Comparison of ENCODE assay signal across 21 cellular contexts in genomic region chr5:142131394-142131793, GRCh38. TPM values are rescaled to one million over a fixed set of nuclear protein-coding genes. Genes with fewer than 3 reads are reported as not detected.
DNase-seq lines count a peak whose midpoint lies in the region; ATAC-seq, FAIRE-seq and TF ChIP-seq lines count a peak whose summit lies in the region.
"Had no signal": no experiment of that assay in that cellular context is flagged by ENCODE, and none has a peak within 500 bp of the region (broad histone marks: within the 10 kb centered on the region; RNA-seq: fewer than 3 reads in every experiment).

No MANE protein-coding gene starts in this region.

- H3K4me2 ChIP-seq in HepG2 (ENCODE audit: low read depth, low read length) (no peak overlapping the region), H1 (ENCODE audit: insufficient read depth in 1 of 2, low read depth in 2 of 2, low read length in 2 of 2) (no peak overlapping the region)

- 95% methylated on average over 3 of the region's 3 CpGs for WGBS in HepG2 (ENCODE audit: low lambda C conversion rate)
- WGBS in right lobe of liver (ENCODE audit: insufficient coverage, low coverage, low lambda C conversion rate, missing lambda C conversion rate) = 89% methylated on average over 3 of the region's 3 CpGs
- WGBS in H1 (ENCODE audit: extremely low coverage in 1 of 2, insufficient coverage in 1 of 2, insufficient read length in 1 of 2, insufficient replicate concordance in 2 of 2, low coverage in 1 of 2, low lambda C conversion rate in 2 of 2, missing lambda C conversion rate in 1 of 2), 2 experiments = 85% methylated on average over 3 of the region's 3 CpGs; no CpG with 5 or more reads in 1 of the 2 experiments

- BruUV-seq in HepG2 (replicated peaks; lab: Mats Ljungman, UMichigan) = no TSS peak

- intact Hi-C loops in HepG2 (cut with micrococcal nuclease; ENCODE audit: unreplicated experiment) = no loop called here
- intact Hi-C loops in right lobe of liver (cut with DNase I) = loop anchor here in 1 of 2 donors (10.0 kb wide), 1 partner anchor 117 kb away; the partner anchor contains the start of gene GNPDA1

- peaks cover 17% of the 10 kb centered on the region for H3K4me1 ChIP-seq in HepG2 (ENCODE audit: insufficient read depth, low read length)
- peaks cover 0 to 52% (median 21%) of the 10 kb centered on the region in 4 donors for H3K4me1 ChIP-seq in right lobe of liver
- peaks cover 0 to 6% (median 2%) of the 10 kb centered on the region in 4 experiments; a peak in 2 of 7 replicates for H3K4me1 ChIP-seq in H1 (replicated peaks in 1 of 4; ENCODE audit: control insufficient read depth in 3 of 4, insufficient read depth in 4 of 4, low read length in 3 of 4)

- H3K23ac ChIP-seq in H1 (ENCODE audit: insufficient read length) = no peak overlapping the region

- H3K14ac ChIP-seq in H1 (ENCODE audit: insufficient read length) = no peak overlapping the region

- TF ChIP-seq POLR2A in HepG2 (IDR thresholded peaks at IDR 0.05; ENCODE audit: insufficient read depth in 1 of 2, low read depth in 2 of 2, low read length in 2 of 2) (no peak), right lobe of liver (IDR thresholded peaks at IDR 0.05) (no peak), H1 (IDR thresholded peaks at IDR 0.05; ENCODE audit: control extremely low read depth in 1 of 2, low read depth in 2 of 2, low read length in 2 of 2) (no peak)

- H2BK5ac ChIP-seq in H1 (ENCODE audit: low read depth, low read length) = no peak overlapping the region

- in situ Hi-C loops in HepG2 (cut with HindIII; ENCODE audit: extremely low pct_ligation_motif_present, low pct_unique_long_range_greater_than_20kb) = loop anchor here (25.0 kb wide), 1 partner anchor 444 kb away; the partner anchor contains the start of gene ARAP3

- no peaks in the 10 kb centered on the region for H3K9me3 Mint-ChIP-seq in activated T-cell treated with anti-CD3 and anti-CD28 coated beads, Interleukin-2, amount 50 U/mL, for 72 hours
- H3K9me3 Mint-ChIP-seq: CD4-positive, CD25-positive, alpha-beta regulatory T cell; CD8-positive, alpha-beta memory T cell; IgD-negative memory B cell had no signal

- no peaks in the 10 kb centered on the region for H3K23me2 ChIP-seq in H1 (ENCODE audit: low read depth, low read length)

- no peak for FAIRE-seq in HepG2 (lab: Jason Lieb, UNC)
- FAIRE-seq in H1 (lab: Jason Lieb, UNC) = no peak
- FAIRE-seq: GM12878, H54 had no signal

- H2AK5ac ChIP-seq in H1 (ENCODE audit: low read depth, low read length) = no peak overlapping the region

- peak overlapping the region; percentile 71 for H3K27ac Mint-ChIP-seq in activated T-cell treated with anti-CD3 and anti-CD28 coated beads, Interleukin-2, amount 50 U/mL, for 72 hours
- H3K27ac Mint-ChIP-seq: IgD-negative memory B cell had no signal

- H3K36me3 Mint-ChIP-seq in activated T-cell treated with anti-CD3 and anti-CD28 coated beads, Interleukin-2, amount 50 U/mL, for 72 hours (ENCODE audit: insufficient read depth in 2 of 2) = peaks cover 0 to 18% of the 10 kb centered on the region in 2 donors

- H3K18ac ChIP-seq in H1 (ENCODE audit: extremely low read depth, low read length) = no peak overlapping the region

- no peaks in the 10 kb centered on the region for H4K20me1 ChIP-seq in HepG2 (ENCODE audit: insufficient read depth, low read length)
- H4K20me1 ChIP-seq in H1 (replicated peaks in 1 of 2; ENCODE audit: control insufficient read depth in 1 of 2, insufficient read depth in 2 of 2, low read length in 2 of 2) = no peaks in the 10 kb centered on the region

- H3K9me3 ChIP-seq in HepG2 (ENCODE audit: low read length) = no peaks in the 10 kb centered on the region
- H3K9me3 ChIP-seq in right lobe of liver = no peaks in the 10 kb centered on the region
- H3K9me3 ChIP-seq in H1 (ENCODE audit: insufficient read depth in 2 of 2, low read depth in 1 of 2, low read length in 1 of 2) = no peaks in the 10 kb centered on the region
- H3K9me3 ChIP-seq: BE2C had no signal

- no peak overlapping the region for H3K56ac ChIP-seq in H1 (replicated peaks; ENCODE audit: insufficient read length, low read depth, low read length)

- H3K79me1 ChIP-seq in H1 (ENCODE audit: low read depth, low read length) = no peaks in the 10 kb centered on the region; the same call in 1 of the 2 replicates

- CTCF ChIA-PET in HepG2 (lab: Yijun Ruan, JAX; ENCODE audit: low intra/inter-chr PET ratio, low total read pairs) (no interaction called here), H1 (lab: Charles Lee; ENCODE audit: partially characterized antibody) (interaction anchor here (0.6 to 1.5 kb wide), 4 partner anchors 11 to 139 kb away, joined by 3 to 8 read pairs (median 4); no protein-coding TSS in a partner anchor)

- no peak overlapping the region for H3K4ac ChIP-seq in H1 (replicated peaks; ENCODE audit: insufficient read length, low read depth, low read length)

- H3K36me3 ChIP-seq in HepG2 (replicated peaks in 1 of 2; ENCODE audit: control insufficient read depth in 1 of 2, insufficient read depth in 2 of 2, low read length in 2 of 2) (peaks cover 1 to 7% of the 10 kb centered on the region in 2 experiments; a peak in 2 of 5 replicates), right lobe of liver (peaks cover 0 to 11% (median 0%) of the 10 kb centered on the region in 4 donors), H1 (ENCODE audit: control insufficient read depth in 2 of 4, insufficient read depth in 4 of 4, low read length in 3 of 4) (peaks cover 0 to 9% (median 0%) of the 10 kb centered on the region in 4 experiments; a peak in 2 of 8 replicates)

- TF ChIP-seq RAD21 in HepG2 (CRISPR knock-in tag; IDR thresholded peaks at IDR 0.05) (no peak), H1 (IDR thresholded peaks at IDR 0.05 in 1 of 2, conservative IDR thresholded peaks at IDR 0.05 in 1 of 2; ENCODE audit: low read depth in 2 of 2, low read length in 2 of 2) (no peak)

- DNase-seq in activated T-cell treated with anti-CD3 and anti-CD28 coated beads, Interleukin-2, amount 50 U/mL, for 72 hours = no peak
- no peak for DNase-seq in activated T-cell treated with anti-CD3 and anti-CD28 coated beads for 4 hours
- DNase-seq in HepG2 (ENCODE audit: low spot score) = no peak
- no peak for DNase-seq in right lobe of liver
- no peak for DNase-seq in H1 (ENCODE audit: low read depth in 1 of 2, low spot score in 2 of 2)
- no peak for DNase-seq in NCI-H2227 treated with DMSO at 0.1 percent for 48 hours (lab: John Stamatoyannopoulos, UW)
- DNase-seq: ACHN; BE2C; C1 segment of cervical spinal cord; CD4-positive, CD25-positive, alpha-beta regulatory T cell; CD8-positive, alpha-beta memory T cell; COR-L47; DMS 273 treated with DMSO at 0.1 percent for 48 hours; DMS53; DND-41; EL; HCEC 1CT had no signal

- ATAC-seq in activated T-cell treated with anti-CD3 and anti-CD28 coated beads, Interleukin-2, amount 50 U/mL, for 72 hours (replicated peaks in 1 of 2) = no peak
- no peak for ATAC-seq in HepG2
- no peak for ATAC-seq in right lobe of liver
- ATAC-seq: GM12878 had no signal

- no peak overlapping the region for H2BK20ac ChIP-seq in H1 (ENCODE audit: low read length)

- no peak overlapping the region for H3K4me3 Mint-ChIP-seq in activated T-cell treated with anti-CD3 and anti-CD28 coated beads, Interleukin-2, amount 50 U/mL, for 72 hours
- H3K4me3 Mint-ChIP-seq: IgD-negative memory B cell had no signal

- no peak overlapping the region for H3K4me3 ChIP-seq in HepG2 (replicated peaks in 1 of 3; ENCODE audit: insufficient read depth in 1 of 3, low read depth in 2 of 3, low read length in 3 of 3)
- no peak overlapping the region for H3K4me3 ChIP-seq in right lobe of liver
- no peak overlapping the region for H3K4me3 ChIP-seq in H1 (ENCODE audit: extremely low read depth in 1 of 4, insufficient read depth in 2 of 4, low read depth in 3 of 4, low read length in 4 of 4)
- H3K4me3 ChIP-seq: GM12878 had no signal

- no peak overlapping the region for H2BK15ac ChIP-seq in H1 (ENCODE audit: low read length)

- H3K27ac ChIP-seq in HepG2 (ENCODE audit: extremely low read length, insufficient read depth, low read length) (no peak overlapping the region), right lobe of liver (no peak overlapping the region), H1 (ENCODE audit: low read depth, low read length) (no peak overlapping the region)
- H3K27ac ChIP-seq: HL-60 had no signal

- no peak overlapping the region for H2BK12ac ChIP-seq in H1 (ENCODE audit: low read depth, low read length)

- POLR2A ChIA-PET in HepG2 (lab: Yijun Ruan, JAX) (no interaction called here), H1 (lab: Charles Lee; ENCODE audit: partially characterized antibody) (interaction anchor here (1.2 kb wide), 1 partner anchor 28 kb away, joined by 3 read pairs; no protein-coding TSS in a partner anchor)

- no peak overlapping the region for H4K5ac ChIP-seq in H1 (ENCODE audit: insufficient read length, low read depth, low read length)

- TF ChIP-seq CTCF in HepG2 (CRISPR knock-in tag; IDR thresholded peaks at IDR 0.05) (no peak), right lobe of liver (IDR thresholded peaks at IDR 0.05) (no peak), H1 (IDR thresholded peaks at IDR 0.05; ENCODE audit: control extremely low read depth in 1 of 3, insufficient read depth in 1 of 3, low read depth in 1 of 3, low read length in 3 of 3) (no peak)

- no peak overlapping the region for H3K9ac ChIP-seq in HepG2 (ENCODE audit: insufficient read depth, low read depth, low read length)
- H3K9ac ChIP-seq in H1 (replicated peaks in 1 of 4; ENCODE audit: extremely low read depth in 1 of 4, low read depth in 3 of 4, low read length in 3 of 4) = no peak overlapping the region

- H2BK120ac ChIP-seq in H1 (replicated peaks; ENCODE audit: low read depth, low read length) = no peak overlapping the region

- no peak overlapping the region for H2AFZ ChIP-seq in HepG2 (ENCODE audit: low read length)
- H2AFZ ChIP-seq in H1 (ENCODE audit: low read length) = no peak overlapping the region

- no peaks in the 10 kb centered on the region for H3K27me3 Mint-ChIP-seq in activated T-cell treated with anti-CD3 and anti-CD28 coated beads, Interleukin-2, amount 50 U/mL, for 72 hours (ENCODE audit: low read depth)
- H3K27me3 Mint-ChIP-seq: CD4-positive, CD25-positive, alpha-beta regulatory T cell; CD8-positive, alpha-beta memory T cell; IgD-negative memory B cell had no signal

- no peak overlapping the region for H4K91ac ChIP-seq in H1 (replicated peaks; ENCODE audit: insufficient read length, low read length)

- peaks cover 9% of the 10 kb centered on the region for H3K79me2 ChIP-seq in HepG2 (ENCODE audit: insufficient read depth, low read length)
- H3K79me2 ChIP-seq in H1 (ENCODE audit: control insufficient read depth in 1 of 2, insufficient read depth in 2 of 2, low read length in 2 of 2) = peaks cover 0 to 24% of the 10 kb centered on the region in 2 experiments; a peak in 2 of 4 replicates

- H4K8ac ChIP-seq in H1 (ENCODE audit: extremely low read depth, insufficient read depth, low read length) = no peak overlapping the region

- no peaks in the 10 kb centered on the region for H3K27me3 ChIP-seq in HepG2 (ENCODE audit: control insufficient read depth in 1 of 2, insufficient read depth in 2 of 2, low read length in 2 of 2)
- H3K27me3 ChIP-seq in right lobe of liver = no peaks in the 10 kb centered on the region
- no peaks in the 10 kb centered on the region for H3K27me3 ChIP-seq in H1 (replicated peaks in 1 of 4; ENCODE audit: control insufficient read depth in 3 of 4, extremely low read depth in 1 of 4, insufficient read depth in 3 of 4, low read length in 3 of 4)
- H3K27me3 ChIP-seq: BE2C had no signal

- peaks cover 59% of the 10 kb centered on the region for H3K4me1 Mint-ChIP-seq in activated T-cell treated with anti-CD3 and anti-CD28 coated beads, Interleukin-2, amount 50 U/mL, for 72 hours (ENCODE audit: low read depth)

- TF ChIP-seq EP300 in HepG2 (IDR thresholded peaks at IDR 0.05; ENCODE audit: low read depth in 2 of 2, low read length in 2 of 2) (no peak), HepG2 (CRISPR knock-in tag; IDR thresholded peaks at IDR 0.05; ENCODE audit: borderline replicate concordance) (no peak), H1 (IDR thresholded peaks at IDR 0.05; ENCODE audit: borderline replicate concordance in 1 of 2, low read depth in 2 of 2, low read length in 2 of 2) (no peak)

RNA-seq across cellular contexts. Expression of gene NDFIP1, which starts 22.8 kb away (rescaled TPM):
- total RNA-seq in activated T-cell treated with anti-CD3 and anti-CD28 coated beads, Interleukin-2, amount 50 U/mL, for 72 hours = 10 to 100 TPM; 63.1 to 73.1 TPM
- total RNA-seq in HepG2 (2016; rRNA removed; fragmentation: Illumina TruSeq; extraction: Trizol) (11.9 and 15.7 TPM in 2 replicates), right lobe of liver (10 to 100 TPM; 50.4 to 61.1 (median 57.1) TPM)
- total RNA-seq in HepG2 (2016; cell fraction: cytosol; rRNA removed; fragmentation: Illumina TruSeq; extraction: Trizol; ENCODE audit: low read depth) = 3.2 and 4.3 TPM in 2 replicates
- total RNA-seq in HepG2 (2016; cell fraction: insoluble cytoplasmic fraction; rRNA removed; fragmentation: Illumina TruSeq; extraction: Trizol) = 11.6 and 16.8 TPM in 2 replicates
- 7.2 and 8.1 TPM in 2 replicates for total RNA-seq in HepG2 (2016; cell fraction: membrane; rRNA removed; fragmentation: Illumina TruSeq; extraction: Trizol)
- 14.9 and 18.8 TPM in 2 replicates for total RNA-seq in HepG2 (2016; cell fraction: nucleus; rRNA removed; fragmentation: Illumina TruSeq; extraction: Trizol)
- polyA plus RNA-seq in HepG2 (2011; rRNA removed) (9.5 and 12.4 TPM in 2 replicates), H1 (2011; rRNA removed) (8.8 and 10.4 TPM in 2 replicates)
- polyA plus RNA-seq in HepG2 (2011; cell fraction: cytosol; rRNA removed) = 9.0 and 9.5 TPM in 2 replicates
- polyA plus RNA-seq in HepG2 (2011; cell fraction: nucleus; rRNA removed) = 4.3 and 4.9 TPM in 2 replicates
- polyA plus RNA-seq in HepG2 (2012) = 19.8 and 22.3 TPM in 2 replicates
- 3.2 TPM in 2 replicates for polyA plus RNA-seq in HepG2 (2016; cell fraction: cytosol; fragmentation: Illumina TruSeq; extraction: Trizol; ENCODE audit: low read depth)
- 16.7 and 17.6 TPM in 2 replicates for polyA plus RNA-seq in HepG2 (2016; cell fraction: insoluble cytoplasmic fraction; fragmentation: Illumina TruSeq; extraction: Trizol; ENCODE audit: low read depth)
- 6.9 and 7.0 TPM in 2 replicates for polyA plus RNA-seq in HepG2 (2016; cell fraction: membrane; fragmentation: Illumina TruSeq; extraction: Trizol; ENCODE audit: low read depth)
- 25.9 and 28.4 TPM in 2 replicates for polyA plus RNA-seq in HepG2 (2016; cell fraction: nucleus; fragmentation: Illumina TruSeq; extraction: Trizol; ENCODE audit: insufficient read depth, low read depth)
- 9.6 and 10.1 TPM in 2 replicates for polyA minus RNA-seq in HepG2 (2011; rRNA and poly(A)+ RNA removed; ENCODE audit: low replicate concordance)
- polyA minus RNA-seq in HepG2 (2011; cell fraction: cytosol; rRNA and poly(A)+ RNA removed) = 15.8 and 18.5 TPM in 2 replicates
- polyA minus RNA-seq in HepG2 (2011; cell fraction: nucleus; rRNA and poly(A)+ RNA removed) = 14.2 and 14.9 TPM in 2 replicates
- 26.1 and 27.1 TPM in 2 replicates for total RNA-seq in H1 (2021; fragmentation: NEBNext Ultra II Directional; extraction: Animal tissue kit (Norgen Biotek cat#: 25700))
- 14.6 TPM for polyA plus RNA-seq in H1 (2011; cell fraction: cytosol; rRNA removed)
- polyA plus RNA-seq in H1 (2011; cell fraction: nucleus; rRNA removed) = 11.9 TPM
- 12.0 to 22.5 TPM (median 12.9 TPM) in 4 replicates for polyA plus RNA-seq in H1 (2012, experiment 1 of 2)
- polyA plus RNA-seq in H1 (2012, experiment 2 of 2) = 13.4 TPM
- 26.7 TPM for polyA plus RNA-seq in H1 (2013, experiment 1 of 2)
- 31.4 TPM for polyA plus RNA-seq in H1 (2013, experiment 2 of 2)
- polyA minus RNA-seq in H1 (2011; rRNA and poly(A)+ RNA removed) = 4.8 and 6.3 TPM in 2 replicates
- 11.0 TPM for polyA minus RNA-seq in H1 (2011; cell fraction: cytosol; rRNA and poly(A)+ RNA removed)
- polyA minus RNA-seq in H1 (2011; cell fraction: nucleus; rRNA and poly(A)+ RNA removed) = 9.0 TPM
